21 cellular contexts compared by ENCODE assay signal in genomic region chr2:220147186-220147585, GRCh38.
DNase-seq lines count a peak whose midpoint lies in the region; ATAC-seq, FAIRE-seq and TF ChIP-seq lines count a peak whose summit lies in the region.
"Had no signal": no experiment of that assay in that cellular context is flagged by ENCODE, and none has a peak within 500 bp of the region (broad histone marks: within the 10 kb centered on the region; RNA-seq: fewer than 3 reads in every experiment).

No MANE protein-coding gene starts in this region.

- peak overlapping the region; percentile 23; the same call in 1 of the 2 replicates for H3K27ac ChIP-seq in GM23248
- H3K27ac ChIP-seq: BLaER1 treated with 17β-estradiol and CSF1 and Interleukin-3, amounts not matched to agents 10 nM and 100 nM; epithelial cell of prostate; HL-60; neural progenitor cell; PC-9; stomach; upper lobe of left lung; WERI-Rb-1 had no signal

- DNase-seq in GM23248 (peak; percentile 75), adipocyte (ENCODE audit: low read depth) (peak; percentile 35), fibroblast of pulmonary artery (ENCODE audit: low read depth) (peak; percentile 14), urothelium cell line (ENCODE audit: low spot score) (peak; percentile 57), cerebellar cortex (ENCODE audit: low spot score) (no peak), SKM-1 treated with dmso at 0.1 percent for 144 hours (lab: John Stamatoyannopoulos, UW; ENCODE audit: unreplicated experiment) (no peak)
- DNase-seq: activated CD4-positive, alpha-beta T cell treated with anti-CD3 and anti-CD28 coated beads, Interleukin-2, amount 50 U/mL, for 1 hour; activated CD8-positive, alpha-beta memory T cell treated with anti-CD3 and anti-CD28 coated beads, Interleukin-2, amount 50 U/mL, for 48 hours; activated naive CD8-positive, alpha-beta T cell treated with anti-CD3 and anti-CD28 coated beads, Interleukin-2, amount 50 U/mL, for 24 hours; NCI-H187; NCI-H446; PC-9; stimulated activated CD4-positive, alpha-beta T cell treated with anti-CD3 and anti-CD28 coated beads, Interleukin-4, amount 100 ng/mL, for 24 hours; stomach; upper lobe of left lung; WERI-Rb-1 had no signal

- H3K9me2 ChIP-seq in GM23248 (ENCODE audit: insufficient read depth): 0 out of 2 replicates have a peak, but pooled peaks cover 7% of the 10 kb centered on the region

- H3K4me1 ChIP-seq in GM23248 (ENCODE audit: insufficient read depth) (peaks cover 43% of the 10 kb centered on the region), adipocyte (ENCODE audit: control insufficient read depth, insufficient read depth, low read length) (peaks cover 29% of the 10 kb centered on the region)
- H3K4me1 ChIP-seq: neural progenitor cell, stomach, upper lobe of left lung had no signal

- peak overlapping the region; percentile 53 for H3K4me2 ChIP-seq in GM23248 (ENCODE audit: unreplicated experiment)
- H3K4me2 ChIP-seq: BLaER1 treated with 17β-estradiol and CSF1 and Interleukin-3, amounts not matched to agents 10 nM and 100 nM; neural progenitor cell; PC-9 had no signal

- no peak for TF ChIP-seq CTCF in fibroblast of pulmonary artery (IDR thresholded peaks at IDR 0.05; ENCODE audit: low read length, missing control alignments)

- 33 to 43% methylated on average over 5 of the region's 5 CpGs for WGBS in GM23248 (ENCODE audit: low coverage in 1 of 2, low lambda C conversion rate in 2 of 2, missing lambda C conversion rate in 2 of 2), 2 experiments

- no peaks in the 10 kb centered on the region for H4K20me1 ChIP-seq in GM23248 (ENCODE audit: insufficient read depth)
- H4K20me1 ChIP-seq: BLaER1 treated with 17β-estradiol and CSF1 and Interleukin-3, amounts not matched to agents 10 nM and 100 nM had no signal

- H3K4me3 ChIP-seq in GM23248: no peak overlapping the region
- no peak overlapping the region for H3K4me3 ChIP-seq in adipocyte (ENCODE audit: low read length)
- H3K4me3 ChIP-seq in fibroblast of pulmonary artery (replicated peaks; ENCODE audit: low read depth, low read length): no peak overlapping the region
- H3K4me3 ChIP-seq: BLaER1 treated with 17β-estradiol and CSF1 and Interleukin-3, amounts not matched to agents 10 nM and 100 nM; neural progenitor cell; PC-9; stomach; upper lobe of left lung had no signal

- H3K9me3 ChIP-seq in GM23248 (ENCODE audit: low read depth): no peaks in the 10 kb centered on the region
- H3K9me3 ChIP-seq in adipocyte (ENCODE audit: control insufficient read depth, low read length): no peaks in the 10 kb centered on the region
- H3K9me3 ChIP-seq: BLaER1 treated with 17β-estradiol and CSF1 and Interleukin-3, amounts not matched to agents 10 nM and 100 nM; stomach; upper lobe of left lung had no signal

- no peaks in the 10 kb centered on the region for H3K36me3 ChIP-seq in GM23248 (ENCODE audit: low read depth)
- H3K36me3 ChIP-seq in adipocyte (ENCODE audit: control insufficient read depth, insufficient read depth, low read length, severe bottlenecking): no peaks in the 10 kb centered on the region
- H3K36me3 ChIP-seq: BLaER1 treated with 17β-estradiol and CSF1 and Interleukin-3, amounts not matched to agents 10 nM and 100 nM; neural progenitor cell; stomach; upper lobe of left lung; WERI-Rb-1 had no signal

- H3K9ac ChIP-seq in GM23248 (0 out of 2 replicates have a peak overlapping the region, but pooled peaks have one; percentile 0), adipocyte (ENCODE audit: low read length) (no peak overlapping the region)
- H3K9ac ChIP-seq: BLaER1 treated with 17β-estradiol and CSF1 and Interleukin-3, amounts not matched to agents 10 nM and 100 nM; neural progenitor cell had no signal

- peaks cover 21% of the 10 kb centered on the region for H3F3A ChIP-seq in GM23248 (ENCODE audit: insufficient read depth)

- no peak for ATAC-seq in GM18517 (IDR thresholded peaks at IDR 0.05; ENCODE audit: unreplicated experiment)
- ATAC-seq: activated naive CD8-positive, alpha-beta T cell treated with anti-CD3 and anti-CD28 coated beads, Interleukin-2, amount 50 U/mL, for 24 hours had no signal

- H3K79me2 ChIP-seq in GM23248 (ENCODE audit: insufficient read depth): no peaks in the 10 kb centered on the region

- in situ Hi-C loops in GM23248 (cut with MboI): no loop called here

- no peaks in the 10 kb centered on the region for H3K27me3 ChIP-seq in GM23248 (replicated peaks; ENCODE audit: insufficient read depth)
- no peaks in the 10 kb centered on the region for H3K27me3 ChIP-seq in adipocyte (replicated peaks; ENCODE audit: control insufficient read depth, insufficient read depth, low read length)
- H3K27me3 ChIP-seq: BLaER1 treated with 17β-estradiol and CSF1 and Interleukin-3, amounts not matched to agents 10 nM and 100 nM; neural progenitor cell; stomach; upper lobe of left lung had no signal

- no peak overlapping the region for H2AFZ ChIP-seq in GM23248
- H2AFZ ChIP-seq: neural progenitor cell, PC-9 had no signal

- FAIRE-seq in urothelium cell line (lab: Jason Lieb, UNC): no peak

Comparison
In these comparisons a context has a peak if more than half of its experiments do, and no peak if none do; other contexts are left out.
1. DNase-seq: peak in GM23248 (single experiment), adipocyte (single experiment), fibroblast of pulmonary artery (single experiment) and urothelium cell line (single experiment); none in cerebellar cortex (single experiment) and SKM-1 treated with dmso at 0.1 percent for 144 hours (single experiment).